Comparison of ENCODE assay signal across 27 cellular contexts in the genomic region with DNA sequence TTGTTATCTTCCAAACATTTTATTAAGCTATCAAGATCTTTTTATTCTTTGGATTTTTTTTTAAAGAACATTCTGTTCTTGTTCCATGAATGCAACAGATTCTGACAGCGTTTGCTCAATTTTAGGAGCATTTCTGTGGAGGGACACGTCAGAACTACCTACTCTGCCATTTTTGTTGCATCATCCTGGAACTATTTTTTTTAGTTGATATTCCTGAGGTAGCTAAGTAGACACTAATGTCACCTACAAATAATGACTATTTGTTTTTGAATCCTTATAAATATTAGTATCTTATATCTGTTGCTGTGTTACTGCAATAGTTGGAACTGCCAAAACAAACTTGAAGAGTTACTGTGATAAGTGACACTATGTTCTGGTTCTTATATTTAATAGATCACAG.
"Had no signal": no experiment of that assay in that cellular context is flagged by ENCODE, and none has a peak within 500 bp of the region (broad histone marks: within the 10 kb centered on the region; RNA-seq: fewer than 3 reads in every experiment).

No MANE protein-coding gene starts in this region.

- H3K27ac Mint-ChIP-seq: immature natural killer cell; naive thymus-derived CD8-positive, alpha-beta T cell; nephron; stimulated activated effector memory CD8-positive, alpha-beta T cell treated with anti-CD3 and anti-CD28 coated beads, Interleukin-12 subunit alpha, Interleukin-12 subunit beta, amount 100 ng/mL, for 72 hours; stimulated activated naive CD8-positive, alpha-beta T cell treated with anti-CD3 and anti-CD28 coated beads, Interleukin-15, Interleukin-2, amounts not matched to agents 100 ng/mL and 50 ng/mL, for 24 hours had no signal

- H3K9me3 ChIP-seq: left lung, lower lobe of right lung, pancreas, prostate gland, spleen, suprapubic skin, thoracic aorta, tibial artery, upper lobe of right lung had no signal

- H3K4me1 Mint-ChIP-seq: immature natural killer cell; naive thymus-derived CD8-positive, alpha-beta T cell; nephron; neural crest cell; stimulated activated effector memory CD8-positive, alpha-beta T cell treated with anti-CD3 and anti-CD28 coated beads, Interleukin-12 subunit alpha, Interleukin-12 subunit beta, amount 100 ng/mL, for 72 hours had no signal

- H3K4me3 ChIP-seq: left lung, lower lobe of right lung, pancreas, prostate gland, spleen, suprapubic skin, thoracic aorta, tibial artery, upper lobe of right lung had no signal

- DNase-seq: hypothalamus; immature natural killer cell; kidney; left colon; left lung; lower lobe of right lung; mammary epithelial cell; mesenchymal stem cell; naive thymus-derived CD8-positive, alpha-beta T cell; nucleus accumbens; pancreas; posterior cingulate gyrus; retina; right cardiac atrium; small intestine; spleen; stimulated activated CD4-positive, alpha-beta T cell treated with anti-CD3 and anti-CD28 coated beads, Interleukin-4, amount 100 ng/mL, for 24 hours; stimulated activated naive CD4-positive, alpha-beta T cell; tibial artery; upper lobe of right lung had no signal

- H3K4me1 ChIP-seq: left lung, lower lobe of right lung, pancreas, prostate gland, spleen, suprapubic skin, tibial artery, upper lobe of right lung had no signal

- H3K27me3 ChIP-seq: left lung, pancreas, spleen, suprapubic skin, tibial artery, upper lobe of right lung had no signal

- H3K27ac ChIP-seq: left lung, lower lobe of right lung, pancreas, prostate gland, spleen, suprapubic skin, thoracic aorta, tibial artery, upper lobe of right lung had no signal

- H3K36me3 Mint-ChIP-seq: immature natural killer cell; naive thymus-derived CD8-positive, alpha-beta T cell; stimulated activated effector memory CD8-positive, alpha-beta T cell treated with anti-CD3 and anti-CD28 coated beads, Interleukin-12 subunit alpha, Interleukin-12 subunit beta, amount 100 ng/mL, for 72 hours had no signal

- H3K27me3 Mint-ChIP-seq: naive thymus-derived CD8-positive, alpha-beta T cell; stimulated activated naive CD8-positive, alpha-beta T cell treated with anti-CD3 and anti-CD28 coated beads, Interleukin-15, Interleukin-2, amounts not matched to agents 100 ng/mL and 50 ng/mL, for 24 hours had no signal

- H3K9me3 Mint-ChIP-seq: immature natural killer cell; naive thymus-derived CD8-positive, alpha-beta T cell; nephron; neural crest cell; stimulated activated effector memory CD8-positive, alpha-beta T cell treated with anti-CD3 and anti-CD28 coated beads, Interleukin-12 subunit alpha, Interleukin-12 subunit beta, amount 100 ng/mL, for 72 hours; stimulated activated naive CD8-positive, alpha-beta T cell treated with anti-CD3 and anti-CD28 coated beads, Interleukin-15, Interleukin-2, amounts not matched to agents 100 ng/mL and 50 ng/mL, for 24 hours had no signal

- H3K4me3 Mint-ChIP-seq: immature natural killer cell; naive thymus-derived CD8-positive, alpha-beta T cell; nephron; neural crest cell; stimulated activated effector memory CD8-positive, alpha-beta T cell treated with anti-CD3 and anti-CD28 coated beads, Interleukin-12 subunit alpha, Interleukin-12 subunit beta, amount 100 ng/mL, for 72 hours; stimulated activated naive CD8-positive, alpha-beta T cell treated with anti-CD3 and anti-CD28 coated beads, Interleukin-15, Interleukin-2, amounts not matched to agents 100 ng/mL and 50 ng/mL, for 24 hours had no signal
